1 cellular context compared by ENCODE assay signal in genomic region chr9:23821400-23822181, GRCh38.
TF ChIP-seq lines count a peak whose summit lies in the region.

No MANE protein-coding gene starts in this region.

TF ChIP-seq in HEK293, 187 proteins besides CTCF, POLR2A, EP300 and RAD21 (continued from another document and continues in another):
- TF ChIP-seq ZNF10 (tag by site-specific recombination; IDR thresholded peaks at IDR 0.05) (no peak), SCRT2 (tag by site-specific recombination; IDR thresholded peaks at IDR 0.05) (no peak), PATZ1 (tag by site-specific recombination; IDR thresholded peaks at IDR 0.05) (peak; percentile 86), ZNF792 (tag by site-specific recombination; IDR thresholded peaks at IDR 0.05) (no peak; the same call in 1 of the 2 replicates), ZNF23 (tag by site-specific recombination; IDR thresholded peaks at IDR 0.05; ENCODE audit: borderline replicate concordance) (no peak), PRDM4 (tag by site-specific recombination; IDR thresholded peaks at IDR 0.05) (no peak), ZNF155 (tag by site-specific recombination; IDR thresholded peaks at IDR 0.05) (no peak), PBX3 (CRISPR knock-in tag; IDR thresholded peaks at IDR 0.05) (peak; percentile 88), KLF9 (tag by site-specific recombination; IDR thresholded peaks at IDR 0.05; ENCODE audit: low read depth) (peak; percentile 82), ZNF214 (tag by site-specific recombination; IDR thresholded peaks at IDR 0.05; ENCODE audit: borderline replicate concordance) (no peak), ZFHX2 (tag by site-specific recombination; conservative IDR thresholded peaks at IDR 0.05) (peak; percentile 92), ZIC2 (tag by site-specific recombination; IDR thresholded peaks at IDR 0.05) (peak; percentile 79), IKZF3 (tag by site-specific recombination; IDR thresholded peaks at IDR 0.05) (no peak), ZBTB17 (tag by site-specific recombination; IDR thresholded peaks at IDR 0.05) (no peak), ZNF157 (tag by site-specific recombination; IDR thresholded peaks at IDR 0.05) (no peak), ZFP3 (tag by site-specific recombination; IDR thresholded peaks at IDR 0.05; ENCODE audit: low read depth) (no peak), ZBTB44 (tag by site-specific recombination; IDR thresholded peaks at IDR 0.05) (no peak), ZSCAN4 (tag by site-specific recombination; IDR thresholded peaks at IDR 0.05) (no peak), ZNF707 (tag by site-specific recombination; IDR thresholded peaks at IDR 0.05) (no peak), ZSCAN23 (tag by site-specific recombination; IDR thresholded peaks at IDR 0.05) (no peak), ZNF623 (tag by site-specific recombination; IDR thresholded peaks at IDR 0.05) (no peak), ZBTB49 (tag by site-specific recombination; IDR thresholded peaks at IDR 0.05; ENCODE audit: low read depth) (no peak), ZNF777 (tag by site-specific recombination; IDR thresholded peaks at IDR 0.05; ENCODE audit: borderline replicate concordance) (peak; percentile 31; the same call in 1 of the 2 replicates), ZBTB8A (tag by site-specific recombination; IDR thresholded peaks at IDR 0.05) (peak; percentile 27), ZNF112 (tag by site-specific recombination; IDR thresholded peaks at IDR 0.05) (no peak), MYNN (tag by site-specific recombination; IDR thresholded peaks at IDR 0.05; ENCODE audit: borderline replicate concordance) (no peak), OSR2 (tag by site-specific recombination; IDR thresholded peaks at IDR 0.05) (0 out of 2 replicates have a peak, but pooled peaks have one; percentile 7), KLF7 (tag by site-specific recombination; IDR thresholded peaks at IDR 0.05; ENCODE audit: borderline replicate concordance) (0 out of 2 replicates have a peak, but pooled peaks have one; percentile 34), SALL2 (tag by site-specific recombination; IDR thresholded peaks at IDR 0.05; ENCODE audit: borderline replicate concordance) (no peak), KLF17 (tag by site-specific recombination; IDR thresholded peaks at IDR 0.05) (peak; percentile 58; the same call in 1 of the 2 replicates), GLIS2 (tag by site-specific recombination; IDR thresholded peaks at IDR 0.05) (peak; percentile 75), ZNF114 (tag by site-specific recombination; IDR thresholded peaks at IDR 0.05) (no peak), ZNF132 (tag by site-specific recombination; IDR thresholded peaks at IDR 0.05; ENCODE audit: borderline replicate concordance) (no peak), KLF1 (tag by site-specific recombination; IDR thresholded peaks at IDR 0.05) (peak; percentile 65; the same call in 1 of the 2 replicates), ZNF76 (tag by site-specific recombination; IDR thresholded peaks at IDR 0.05; ENCODE audit: borderline replicate concordance, low read depth) (peak; percentile 28; the same call in 1 of the 2 replicates), ZNF398 (tag by site-specific recombination; IDR thresholded peaks at IDR 0.05) (peak; percentile 62; the same call in 1 of the 2 replicates), ZNF341 (tag by site-specific recombination; IDR thresholded peaks at IDR 0.05; ENCODE audit: low read depth) (peak; percentile 63), ZNF639 (tag by site-specific recombination; IDR thresholded peaks at IDR 0.05) (no peak), ZNF785 (tag by site-specific recombination; IDR thresholded peaks at IDR 0.05) (no peak), ZNF791 (tag by site-specific recombination; IDR thresholded peaks at IDR 0.05) (no peak), ZBTB20 (tag by site-specific recombination; IDR thresholded peaks at IDR 0.05) (0 out of 2 replicates have a peak, but pooled peaks have one; percentile 25), INSM2 (tag by site-specific recombination; IDR thresholded peaks at IDR 0.05) (no peak), ZSCAN30 (tag by site-specific recombination; IDR thresholded peaks at IDR 0.05) (no peak), ZNF184 (tag by site-specific recombination; IDR thresholded peaks at IDR 0.05) (0 out of 2 replicates have a peak, but pooled peaks have one; percentile 13), SP7 (tag by site-specific recombination; IDR thresholded peaks at IDR 0.05) (peak; percentile 49), ZNF548 (tag by site-specific recombination; IDR thresholded peaks at IDR 0.05) (no peak), ZNF521 (tag by site-specific recombination; IDR thresholded peaks at IDR 0.05) (no peak)
